Comparison of ENCODE assay signal across 29 cellular contexts in genomic region chr20:19668406-19668805, GRCh38.
"Had no signal": no experiment of that assay in that cellular context is flagged by ENCODE, and none has a peak within 500 bp of the region (broad histone marks: within the 10 kb centered on the region; RNA-seq: fewer than 3 reads in every experiment).

No MANE protein-coding gene starts in this region.

- DNase-seq: activated CD4-positive, alpha-beta T cell treated with anti-CD3 and anti-CD28 coated beads for 4 hours; activated CD4-positive, alpha-beta T cell treated with anti-CD3 and anti-CD28 coated beads, Interleukin-2, amount 50 U/mL, for 48 hours; activated CD4-positive, CD25-positive, alpha-beta regulatory T cell; activated CD8-positive, alpha-beta memory T cell treated with anti-CD3 and anti-CD28 coated beads, Interleukin-2, amount 50 U/mL, for 48 hours; activated naive CD4-positive, alpha-beta T cell; activated T-cell treated with anti-CD3 and anti-CD28 coated beads, Interleukin-2, amount 50 U/mL, for 4 hours; adrenal gland; brain microvascular endothelial cell; caudate nucleus; dermis blood vessel endothelial cell; effector CD8-positive, alpha-beta T cell; glutamatergic neuron; hippocampal formation; left ventricle myocardium superior; ovary; stimulated activated CD4-positive, alpha-beta T cell treated with anti-CD3 and anti-CD28 coated beads, Interleukin-4, amount 100 ng/mL, for 4 hours; stimulated activated naive CD8-positive, alpha-beta T cell treated with anti-CD3 and anti-CD28 coated beads, Interleukin-15, amount 100 ng/mL, for 72 hours; T1000; tibial artery had no signal

- H3K27ac Mint-ChIP-seq: activated naive CD8-positive, alpha-beta T cell; activated T-helper 2 cell treated with anti-CD3 and anti-CD28 coated beads, Interferon-gamma antibody, Interleukin-2, Interleukin-4, amounts not matched to agents 10 μg/mL and 5 μg/mL and 100 μg/mL, durations not matched to agents 14 hours and 24 hours and 36 hours; natural killer cell treated with Interleukin-12 subunit alpha and Interleukin-12 subunit beta and Interleukin-15 and Interleukin-18, amount 100 ng/mL, for 72 hours; stimulated activated naive CD8-positive, alpha-beta T cell treated with anti-CD3 and anti-CD28 coated beads, Interleukin-15, amount 100 ng/mL, for 72 hours had no signal

- H3K9me3 ChIP-seq: adrenal gland, ascending aorta, esophagus muscularis mucosa, ovary, prostate gland, right atrium auricular region, tibial artery had no signal

- H3K27me3 ChIP-seq: adrenal gland, ascending aorta, brain microvascular endothelial cell, esophagus muscularis mucosa, ovary, right atrium auricular region, tibial artery had no signal

- H3K27ac ChIP-seq: adrenal gland, ascending aorta, brain microvascular endothelial cell, esophagus muscularis mucosa, ovary, prostate gland, right atrium auricular region, tibial artery had no signal

- FAIRE-seq: endothelial cell of umbilical vein, frontal cortex, urothelium cell line had no signal

- H3K4me1 Mint-ChIP-seq: stimulated activated naive CD8-positive, alpha-beta T cell treated with anti-CD3 and anti-CD28 coated beads, Interleukin-15, amount 100 ng/mL, for 72 hours had no signal

- ATAC-seq: activated T-cell treated with anti-CD3 and anti-CD28 coated beads, Interleukin-2, amount 50 U/mL, for 4 hours; left ventricle myocardium superior; natural killer cell treated with Interleukin-12 subunit alpha and Interleukin-12 subunit beta and Interleukin-15 and Interleukin-18, amount 100 ng/mL, for 72 hours; stimulated activated naive CD8-positive, alpha-beta T cell treated with anti-CD3 and anti-CD28 coated beads, Interleukin-15, amount 100 ng/mL, for 72 hours had no signal

- H3K4me1 ChIP-seq: adrenal gland, ascending aorta, prostate gland, right atrium auricular region, tibial artery had no signal

- H3K4me3 ChIP-seq: adrenal gland, ascending aorta, esophagus muscularis mucosa, ovary, prostate gland, right atrium auricular region, tibial artery had no signal

- H3K36me3 ChIP-seq: adrenal gland, ascending aorta, brain microvascular endothelial cell, esophagus muscularis mucosa, ovary, prostate gland, right atrium auricular region, tibial artery had no signal

- H3K36me3 Mint-ChIP-seq: activated naive CD8-positive, alpha-beta T cell; natural killer cell treated with Interleukin-12 subunit alpha and Interleukin-12 subunit beta and Interleukin-15 and Interleukin-18, amount 100 ng/mL, for 72 hours had no signal

- H3K9me3 Mint-ChIP-seq: activated T-cell treated with anti-CD3 and anti-CD28 coated beads, Interleukin-2, amount 50 U/mL, for 4 hours; activated T-helper 2 cell treated with anti-CD3 and anti-CD28 coated beads, Interferon-gamma antibody, Interleukin-2, Interleukin-4, amounts not matched to agents 10 μg/mL and 5 μg/mL and 100 μg/mL, durations not matched to agents 14 hours and 24 hours and 36 hours; natural killer cell treated with Interleukin-12 subunit alpha and Interleukin-12 subunit beta and Interleukin-15 and Interleukin-18, amount 100 ng/mL, for 72 hours; stimulated activated naive CD8-positive, alpha-beta T cell treated with anti-CD3 and anti-CD28 coated beads, Interleukin-15, amount 100 ng/mL, for 72 hours had no signal

- H3K4me3 Mint-ChIP-seq: activated naive CD8-positive, alpha-beta T cell; activated T-cell treated with anti-CD3 and anti-CD28 coated beads, Interleukin-2, amount 50 U/mL, for 4 hours; natural killer cell treated with Interleukin-12 subunit alpha and Interleukin-12 subunit beta and Interleukin-15 and Interleukin-18, amount 100 ng/mL, for 72 hours; stimulated activated naive CD8-positive, alpha-beta T cell treated with anti-CD3 and anti-CD28 coated beads, Interleukin-15, amount 100 ng/mL, for 72 hours had no signal
